10 cellular contexts compared by ENCODE assay signal in the genomic region with DNA sequence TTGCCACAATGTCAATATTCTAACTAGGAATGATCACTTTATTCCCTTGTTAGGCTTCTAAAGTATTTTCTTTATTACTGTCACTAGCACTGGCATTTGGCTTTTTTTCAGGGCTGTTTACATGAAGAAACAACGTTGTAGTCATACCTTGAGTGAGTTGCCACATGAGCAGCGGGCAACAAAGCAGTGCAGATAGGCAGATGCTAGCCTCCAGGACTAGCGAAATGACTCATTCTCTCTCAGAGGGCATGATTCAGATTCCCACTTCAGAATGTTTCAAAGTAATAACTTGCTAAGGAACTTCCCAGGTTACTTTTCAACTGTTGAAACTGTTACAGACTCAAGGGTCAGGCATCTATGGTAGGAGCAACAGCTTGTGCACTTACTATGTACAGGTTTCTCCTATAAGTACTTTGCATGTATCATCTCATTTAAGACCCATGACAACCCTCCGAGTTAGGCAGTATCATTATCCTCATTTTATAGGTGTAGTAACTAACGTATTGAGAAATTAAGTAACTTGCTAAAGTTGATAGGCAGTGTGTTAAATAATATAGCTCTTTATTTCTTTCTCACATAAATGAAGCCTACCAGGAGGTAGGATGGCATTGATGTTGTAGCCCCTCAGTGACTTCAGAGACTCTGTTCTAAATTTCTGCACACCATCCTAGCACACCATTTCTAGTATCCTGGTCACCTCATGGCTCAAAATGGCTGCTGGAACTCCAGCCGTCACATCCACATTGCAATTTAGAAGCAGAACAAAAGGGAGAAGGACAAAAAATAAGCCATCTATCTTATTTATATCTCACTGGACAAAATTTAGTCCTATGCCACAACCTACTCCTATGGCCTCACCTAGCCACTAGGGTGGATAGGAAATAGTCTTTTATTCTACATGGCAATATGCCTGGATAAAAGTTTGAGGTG.
DNase-seq lines count a peak whose midpoint lies in the region; ATAC-seq lines count a peak whose summit lies in the region.
"Had no signal": no experiment of that assay in that cellular context is flagged by ENCODE, and none has a peak within 500 bp of the region (broad histone marks: within the 10 kb centered on the region; RNA-seq: fewer than 3 reads in every experiment).

No MANE protein-coding gene starts in this region.

- POLR2A ChIA-PET in activated CD4-positive, alpha-beta T cell treated with anti-CD3 and anti-CD28 coated beads for 36 hours (lab: Charles Lee), result interaction anchor here (0.5 to 1.0 kb wide), 5 partner anchors 14 to 279 kb away, joined by 3 to 4 read pairs (median 4); no protein-coding TSS in a partner anchor

- H3K27ac Mint-ChIP-seq in activated CD4-positive, alpha-beta T cell treated with anti-CD3 and anti-CD28 coated beads for 36 hours, result peak overlapping the region; percentile 89
- H3K27ac Mint-ChIP-seq: activated B cell treated with CpG ODN at 0.5 μM for 24 hours, immature natural killer cell had no signal

- no peak overlapping the region for H3K4me3 Mint-ChIP-seq in activated CD4-positive, alpha-beta T cell treated with anti-CD3 and anti-CD28 coated beads for 36 hours
- H3K4me3 Mint-ChIP-seq: activated B cell treated with CpG ODN at 0.5 μM for 24 hours, immature natural killer cell had no signal

- peak; percentile 85 for DNase-seq in activated CD4-positive, alpha-beta T cell treated with anti-CD3 and anti-CD28 coated beads for 36 hours
- no peak for DNase-seq in activated CD4-positive, alpha-beta T cell treated with anti-CD3 and anti-CD28 coated beads for 1 hour
- peak; percentile 56 for DNase-seq in HS-5 (ENCODE audit: low read depth)
- DNase-seq in amniotic epithelial cell (ENCODE audit: low read depth), result peak; percentile 63
- peak; percentile 68 for DNase-seq in stimulated activated CD8-positive, alpha-beta memory T cell treated with anti-CD3 and anti-CD28 coated beads, Interleukin-4, amount 100 ng/mL, for 48 hours
- DNase-seq in 8988T, result no peak
- DNase-seq in hepatic stellate cell (ENCODE audit: low spot score), result no peak
- DNase-seq: activated B cell treated with CpG ODN at 0.5 μM for 24 hours, immature natural killer cell had no signal

- no peaks in the 10 kb centered on the region for H3K27me3 Mint-ChIP-seq in activated CD4-positive, alpha-beta T cell treated with anti-CD3 and anti-CD28 coated beads for 36 hours
- H3K27me3 Mint-ChIP-seq: activated B cell treated with CpG ODN at 0.5 μM for 24 hours had no signal

- H3K9me3 Mint-ChIP-seq in activated CD4-positive, alpha-beta T cell treated with anti-CD3 and anti-CD28 coated beads for 36 hours (ENCODE audit: low read depth), result peaks cover 18% of the 10 kb centered on the region
- H3K9me3 Mint-ChIP-seq: activated B cell treated with CpG ODN at 0.5 μM for 24 hours, immature natural killer cell had no signal

- intact Hi-C loops in activated CD4-positive, alpha-beta T cell treated with anti-CD3 and anti-CD28 coated beads for 36 hours (cut with DNase I, micrococcal nuclease), result loop anchor here (1.0 to 5.0 kb wide), 12 partner anchors 10 to 288 kb away; no protein-coding TSS in a partner anchor

- CTCF ChIA-PET in activated CD4-positive, alpha-beta T cell treated with anti-CD3 and anti-CD28 coated beads for 36 hours (lab: Charles Lee), result interaction anchor here (0.6 to 1.4 kb wide), 8 partner anchors 21 to 210 kb away, joined by 3 to 4 read pairs (median 3); no protein-coding TSS in a partner anchor

- peaks cover 77% of the 10 kb centered on the region for H3K4me1 Mint-ChIP-seq in activated CD4-positive, alpha-beta T cell treated with anti-CD3 and anti-CD28 coated beads for 36 hours
- H3K4me1 Mint-ChIP-seq: activated B cell treated with CpG ODN at 0.5 μM for 24 hours, immature natural killer cell had no signal

- H3K36me3 Mint-ChIP-seq in activated CD4-positive, alpha-beta T cell treated with anti-CD3 and anti-CD28 coated beads for 36 hours (ENCODE audit: low read depth), result peaks cover 12% of the 10 kb centered on the region
- H3K36me3 Mint-ChIP-seq: immature natural killer cell had no signal

- peak; percentile 83 for ATAC-seq in activated CD4-positive, alpha-beta T cell treated with anti-CD3 and anti-CD28 coated beads for 36 hours
- no peak for ATAC-seq in HG03159 (IDR thresholded peaks at IDR 0.05; ENCODE audit: unreplicated experiment)

Comparison
In these comparisons a context has a peak if more than half of its experiments do, and no peak if none do; other contexts are left out.
1. DNase-seq: peak in activated CD4-positive, alpha-beta T cell treated with anti-CD3 and anti-CD28 coated beads for 36 hours (single experiment), HS-5 (single experiment), amniotic epithelial cell (single experiment) and stimulated activated CD8-positive, alpha-beta memory T cell treated with anti-CD3 and anti-CD28 coated beads, Interleukin-4, amount 100 ng/mL, for 48 hours (single experiment); none in activated CD4-positive, alpha-beta T cell treated with anti-CD3 and anti-CD28 coated beads for 1 hour (single experiment), 8988T (single experiment) and hepatic stellate cell (single experiment).